10 cellular contexts compared by ENCODE assay signal in genomic region chr5:32712463-32713395, GRCh38. TPM values are rescaled to one million over a fixed set of nuclear protein-coding genes. Genes with fewer than 3 reads are reported as not detected.
A peak's percentile ranks its signal among the peaks of the same experiment; 100 is the strongest.
DNase-seq lines count a peak whose midpoint lies in the region; ATAC-seq and TF ChIP-seq lines count a peak whose summit lies in the region.
"Had no signal": no experiment of that assay in that cellular context is flagged by ENCODE, and none has a peak within 500 bp of the region (broad histone marks: within the 10 kb centered on the region; RNA-seq: fewer than 3 reads in every experiment).

No MANE protein-coding gene starts in this region.

- H3K36me3 Mint-ChIP-seq in activated CD4-positive, alpha-beta memory T cell treated with anti-CD3 and anti-CD28 coated beads, Interleukin-2, amount 10 ng/mL, durations not matched to agents 7 days and 5 days (ENCODE audit: low read depth): peaks cover 6% of the 10 kb centered on the region

- H3K27me3 ChIP-seq in iPS-15b (ENCODE audit: control insufficient read depth, insufficient read depth, low read length): peaks cover 87% of the 10 kb centered on the region
- peaks cover 7% of the 10 kb centered on the region for H3K27me3 ChIP-seq in skeletal muscle satellite cell (ENCODE audit: control insufficient read depth, insufficient read depth, low read length)

- ATAC-seq in HG03457 (IDR thresholded peaks at IDR 0.05; ENCODE audit: unreplicated experiment) (no peak), GM21529 (IDR thresholded peaks at IDR 0.05; ENCODE audit: unreplicated experiment) (no peak), GM21526 (IDR thresholded peaks at IDR 0.05; ENCODE audit: low FRiP score, unreplicated experiment) (no peak)

- POLR2A ChIA-PET in activated CD4-positive, alpha-beta memory T cell treated with anti-CD3 and anti-CD28 coated beads, Interleukin-2, amount 10 ng/mL, durations not matched to agents 7 days and 5 days (lab: Charles Lee): no interaction called here

- H3K4me1 ChIP-seq in iPS-15b (ENCODE audit: control insufficient read depth, insufficient read depth, low read length): peaks cover 2% of the 10 kb centered on the region
- peaks cover 34% of the 10 kb centered on the region for H3K4me1 ChIP-seq in skeletal muscle satellite cell (ENCODE audit: control insufficient read depth, insufficient read depth, low read length)

- peak overlapping the region; percentile 97 for H3K4me2 ChIP-seq in skeletal muscle satellite cell (ENCODE audit: low read length)

- peak overlapping the region; percentile 58 for H3K4me3 ChIP-seq in iPS-15b (ENCODE audit: low read depth, low read length)
- H3K4me3 ChIP-seq in skeletal muscle satellite cell (ENCODE audit: low read length): peak overlapping the region; percentile 84

- in situ Hi-C loops in GM13976 (cut with MboI; ENCODE audit: low sequenced_read_pairs, unreplicated experiment): no loop called here

- H3K9ac ChIP-seq in iPS-15b (ENCODE audit: low read depth, low read length) (no peak overlapping the region), skeletal muscle satellite cell (ENCODE audit: low read depth, low read length) (peak overlapping the region; percentile 84)

- H3K9me3 ChIP-seq in iPS-15b (ENCODE audit: control insufficient read depth, insufficient read depth, low read length) (no peaks in the 10 kb centered on the region), skeletal muscle satellite cell (replicated peaks; ENCODE audit: low read length) (no peaks in the 10 kb centered on the region)

- no peaks in the 10 kb centered on the region for H3K36me3 ChIP-seq in iPS-15b (ENCODE audit: control insufficient read depth, insufficient read depth, low read length)
- H3K36me3 ChIP-seq in skeletal muscle satellite cell (ENCODE audit: insufficient read depth, low read length): no peaks in the 10 kb centered on the region

- peak overlapping the region; percentile 36 for H3K4me3 Mint-ChIP-seq in activated CD4-positive, alpha-beta memory T cell treated with anti-CD3 and anti-CD28 coated beads, Interleukin-2, amount 10 ng/mL, durations not matched to agents 7 days and 5 days
- H3K4me3 Mint-ChIP-seq: activated T-cell treated with anti-CD3 and anti-CD28 coated beads, Interleukin-2, amount 50 U/mL, for 4 hours had no signal

- DNase-seq in GM13976 (ENCODE audit: low spot score): peak; percentile 20
- DNase-seq in activated CD4-positive, alpha-beta memory T cell treated with anti-CD3 and anti-CD28 coated beads, Interleukin-2, amount 10 ng/mL, durations not matched to agents 7 days and 5 days: no peak
- DNase-seq in NCI-H2107 treated with DMSO at 0.1 percent for 48 hours (lab: John Stamatoyannopoulos, UW; ENCODE audit: unreplicated experiment): no peak
- DNase-seq: activated T-cell treated with anti-CD3 and anti-CD28 coated beads, Interleukin-2, amount 50 U/mL, for 4 hours; NCI-H1694 treated with DMSO at 0.1 percent for 48 hours had no signal

- no peaks in the 10 kb centered on the region for H3K9me3 Mint-ChIP-seq in activated CD4-positive, alpha-beta memory T cell treated with anti-CD3 and anti-CD28 coated beads, Interleukin-2, amount 10 ng/mL, durations not matched to agents 7 days and 5 days
- H3K9me3 Mint-ChIP-seq: activated T-cell treated with anti-CD3 and anti-CD28 coated beads, Interleukin-2, amount 50 U/mL, for 4 hours had no signal

- H3K27me3 Mint-ChIP-seq in activated CD4-positive, alpha-beta memory T cell treated with anti-CD3 and anti-CD28 coated beads, Interleukin-2, amount 10 ng/mL, durations not matched to agents 7 days and 5 days: peaks cover 79% of the 10 kb centered on the region

- no peak for TF ChIP-seq CTCF in GM13976 (IDR thresholded peaks at IDR 0.05; ENCODE audit: borderline replicate concordance, control extremely low read depth, extremely low read depth, insufficient read depth, missing control alignments)

- H3K4me1 Mint-ChIP-seq in activated CD4-positive, alpha-beta memory T cell treated with anti-CD3 and anti-CD28 coated beads, Interleukin-2, amount 10 ng/mL, durations not matched to agents 7 days and 5 days: peaks cover 26% of the 10 kb centered on the region

- CTCF ChIA-PET in activated CD4-positive, alpha-beta memory T cell treated with anti-CD3 and anti-CD28 coated beads, Interleukin-2, amount 10 ng/mL, durations not matched to agents 7 days and 5 days (lab: Charles Lee): no interaction called here

- H3K27ac Mint-ChIP-seq in activated CD4-positive, alpha-beta memory T cell treated with anti-CD3 and anti-CD28 coated beads, Interleukin-2, amount 10 ng/mL, durations not matched to agents 7 days and 5 days: no peak overlapping the region

RNA-seq across cellular contexts. Expression of gene NPR3, which starts 1.6 kb away (rescaled TPM):
- total RNA-seq in activated CD4-positive, alpha-beta memory T cell treated with anti-CD3 and anti-CD28 coated beads, Interleukin-2, amount 10 ng/mL, durations not matched to agents 7 days and 5 days: not detected
- 44.1 and 50.9 TPM in 2 replicates for total RNA-seq in skeletal muscle satellite cell (2012; rRNA removed)
